In the genomic region with DNA sequence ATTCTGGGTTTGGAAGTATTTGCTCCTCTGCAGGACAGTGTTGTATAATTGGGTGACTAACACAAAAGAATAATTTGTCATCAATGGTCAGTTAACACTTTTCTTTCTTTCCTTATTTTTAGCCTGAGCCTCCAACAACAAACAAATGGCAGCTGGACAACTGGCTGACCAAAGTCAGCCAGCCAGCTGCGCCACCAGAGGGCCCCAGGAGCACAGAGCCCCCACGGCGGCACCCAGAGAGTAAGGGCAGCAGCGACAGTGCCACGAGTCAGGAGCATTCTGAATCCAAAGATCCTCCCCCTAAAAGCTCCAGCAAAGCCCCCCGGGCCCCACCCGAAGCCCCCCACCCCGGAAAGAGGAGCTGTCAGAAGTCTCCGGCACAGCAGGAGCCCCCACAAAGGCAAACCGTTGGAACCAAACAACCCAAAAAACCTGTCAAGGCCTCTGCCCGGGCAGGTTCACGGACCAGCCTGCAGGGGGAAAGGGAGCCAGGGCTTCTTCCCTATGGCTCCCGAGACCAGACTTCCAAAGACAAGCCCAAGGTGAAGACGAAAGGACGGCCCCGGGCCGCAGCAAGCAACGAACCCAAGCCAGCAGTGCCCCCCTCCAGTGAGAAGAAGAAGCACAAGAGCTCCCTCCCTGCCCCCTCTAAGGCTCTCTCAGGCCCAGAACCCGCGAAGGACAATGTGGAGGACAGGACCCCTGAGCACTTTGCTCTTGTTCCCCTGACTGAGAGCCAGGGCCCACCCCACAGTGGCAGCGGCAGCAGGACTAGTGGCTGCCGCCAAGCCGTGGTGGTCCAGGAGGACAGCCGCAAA, we compare ENCODE assay signal across 1 cellular context.
TF ChIP-seq lines count a peak whose summit lies in the region.

No MANE protein-coding gene starts in this region.

TF ChIP-seq in WTC11, 78 proteins besides CTCF, POLR2A, EP300 and RAD21:
- TF ChIP-seq TP53 (CRISPR knock-in tag; IDR thresholded peaks at IDR 0.05): no peak
- 0 out of 2 replicates have a peak, but pooled peaks have one; percentile 38 for TF ChIP-seq ESRRA (CRISPR knock-in tag; IDR thresholded peaks at IDR 0.05; ENCODE audit: borderline replicate concordance)
- no peak for TF ChIP-seq ATF2 (CRISPR knock-in tag; IDR thresholded peaks at IDR 0.05; ENCODE audit: borderline replicate concordance, low read depth)
- no peak for TF ChIP-seq ZNF219 (CRISPR knock-in tag; IDR thresholded peaks at IDR 0.05; ENCODE audit: borderline replicate concordance)
- no peak for TF ChIP-seq CREB1 (CRISPR knock-in tag; IDR thresholded peaks at IDR 0.05)
